ENCODE assay signal across 8 cellular contexts in the genomic region with DNA sequence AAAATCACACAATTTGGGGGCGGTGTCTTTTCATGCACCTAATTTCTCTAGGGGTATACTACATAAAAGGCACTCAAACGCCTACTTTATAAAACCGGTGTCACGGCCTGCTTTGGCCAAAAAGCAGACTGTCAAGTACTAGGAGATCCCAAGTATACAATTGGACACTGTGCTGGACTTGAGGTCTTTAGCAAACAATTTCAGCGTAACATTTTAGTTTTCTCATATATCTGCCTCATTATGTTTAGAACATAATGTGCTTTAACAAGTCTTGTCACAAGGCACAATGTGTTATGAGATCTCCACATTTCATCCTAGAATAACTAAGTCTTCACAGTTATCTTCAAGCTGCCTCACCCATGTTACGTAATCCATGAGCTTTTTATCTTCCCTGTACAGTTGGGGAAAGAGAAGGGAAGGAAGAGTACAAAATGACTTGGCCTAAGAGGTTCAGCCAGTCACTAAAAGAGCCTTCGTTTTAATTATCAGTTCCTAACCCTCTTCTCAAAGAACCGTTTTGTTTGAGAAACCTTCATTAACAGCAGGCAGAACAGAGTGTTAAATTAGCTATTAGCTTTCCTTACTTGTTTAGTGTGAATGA. TPM values are rescaled to one million over a fixed set of nuclear protein-coding genes. Genes with fewer than 3 reads are reported as not detected.
DNase-seq lines count a peak whose midpoint lies in the region; ATAC-seq, FAIRE-seq and TF ChIP-seq lines count a peak whose summit lies in the region.

No MANE protein-coding gene starts in this region.

- no peak overlapping the region for H3K4me3 ChIP-seq in Caco-2 (ENCODE audit: low read depth, low read length)

- H3K4me3 Mint-ChIP-seq in Caco-2 (ENCODE audit: unreplicated experiment): peak overlapping the region; percentile 86
- H3K4me3 Mint-ChIP-seq in activated T-helper 17 cell treated with anti-CD3 and anti-CD28 coated beads, Interleukin-2, amount 50 U/mL, for 72 hours: peak overlapping the region; percentile 94

- H3K9me3 ChIP-seq in Caco-2: no peaks in the 10 kb centered on the region

- CTCF ChIA-PET in Caco-2 (lab: Charles Lee): no interaction called here

- no peaks in the 10 kb centered on the region for H3K9me3 Mint-ChIP-seq in Caco-2 (ENCODE audit: unreplicated experiment)
- no peaks in the 10 kb centered on the region for H3K9me3 Mint-ChIP-seq in activated T-helper 17 cell treated with anti-CD3 and anti-CD28 coated beads, Interleukin-2, amount 50 U/mL, for 72 hours

- ATAC-seq in activated T-helper 17 cell treated with anti-CD3 and anti-CD28 coated beads, Interleukin-2, amount 50 U/mL, for 72 hours (replicated peaks): no peak
- ATAC-seq in HG02610 (IDR thresholded peaks at IDR 0.05; ENCODE audit: unreplicated experiment): no peak
- no peak for ATAC-seq in HG02588 (IDR thresholded peaks at IDR 0.05; ENCODE audit: unreplicated experiment)

- H3K4me1 ChIP-seq in Caco-2: peaks cover 6% of the 10 kb centered on the region

- H3K36me3 ChIP-seq in Caco-2 (ENCODE audit: control insufficient read depth, insufficient read depth, low read length): no peaks in the 10 kb centered on the region

- FAIRE-seq in HTR-8/SVneo (lab: Jason Lieb, UNC): no peak

- peaks cover 17% of the 10 kb centered on the region for H3K4me1 Mint-ChIP-seq in Caco-2 (ENCODE audit: low read depth, unreplicated experiment)
- peaks cover 38% of the 10 kb centered on the region for H3K4me1 Mint-ChIP-seq in activated T-helper 17 cell treated with anti-CD3 and anti-CD28 coated beads, Interleukin-2, amount 50 U/mL, for 72 hours

- in situ Hi-C loops in KBM-7 (cut with MboI; ENCODE audit: low pct_unique_long_range_greater_than_20kb, low sequenced_read_pairs): no loop called here

- no TSS peak for BruUV-seq in Caco-2 (replicated peaks; lab: Mats Ljungman, UMichigan)

- TF ChIP-seq CTCF in Caco-2 (IDR thresholded peaks at IDR 0.05; ENCODE audit: insufficient read depth in 1 of 2, low read depth in 1 of 2, low read length in 1 of 2, severe bottlenecking in 1 of 2, unreplicated experiment in 1 of 2): no peak

- H3K27ac Mint-ChIP-seq in Caco-2 (ENCODE audit: unreplicated experiment): peak overlapping the region; percentile 15
- no peak overlapping the region for H3K27ac Mint-ChIP-seq in activated T-helper 17 cell treated with anti-CD3 and anti-CD28 coated beads, Interleukin-2, amount 50 U/mL, for 72 hours

- intact Hi-C loops in Caco-2 (cut with micrococcal nuclease; ENCODE audit: unreplicated experiment): no loop called here

- no peaks in the 10 kb centered on the region for H3K27me3 Mint-ChIP-seq in Caco-2 (ENCODE audit: insufficient read depth, unreplicated experiment)
- H3K27me3 Mint-ChIP-seq in activated T-helper 17 cell treated with anti-CD3 and anti-CD28 coated beads, Interleukin-2, amount 50 U/mL, for 72 hours: no peaks in the 10 kb centered on the region

- H3K27me3 ChIP-seq in Caco-2 (replicated peaks; ENCODE audit: control insufficient read depth, insufficient read depth, low read length): no peaks in the 10 kb centered on the region

- POLR2A ChIA-PET in Caco-2 (lab: Charles Lee): no interaction called here

- no peak for DNase-seq in Caco-2
- peak; percentile 65 for DNase-seq in KBM-7
- peak; percentile 51 for DNase-seq in iris pigment epithelial cell (ENCODE audit: low read depth)
- no peak for DNase-seq in NCI-H1694 treated with DMSO at 0.1 percent for 48 hours (lab: John Stamatoyannopoulos, UW)
- no peak for DNase-seq in HTR-8/SVneo (ENCODE audit: insufficient read length, low spot score)

- H3K36me3 Mint-ChIP-seq in Caco-2 (ENCODE audit: insufficient read depth, unreplicated experiment): no peaks in the 10 kb centered on the region
- H3K36me3 Mint-ChIP-seq in activated T-helper 17 cell treated with anti-CD3 and anti-CD28 coated beads, Interleukin-2, amount 50 U/mL, for 72 hours (ENCODE audit: low read depth): no peaks in the 10 kb centered on the region

RNA-seq across cellular contexts. Expression of gene SSX2IP, which starts 1.7 kb away (rescaled TPM):
- total RNA-seq in Caco-2 (2022): 12.7 and 15.3 TPM in 2 replicates
- total RNA-seq in activated T-helper 17 cell treated with anti-CD3 and anti-CD28 coated beads, Interleukin-2, amount 50 U/mL, for 72 hours: 10 to 100 TPM in 1 of 2 donors, 1 to 10 TPM in 1; 4.1 to 10.7 TPM

Comparison
In these comparisons a context has a peak if more than half of its experiments do, and no peak if none do; other contexts are left out.
1. DNase-seq: peak in KBM-7 (single experiment) and iris pigment epithelial cell (single experiment); none in Caco-2 (0 of 2), NCI-H1694 treated with DMSO at 0.1 percent for 48 hours (single experiment) and HTR-8/SVneo (single experiment).